ENCODE assay signal across 11 cellular contexts in genomic region chr15:99421172-99421656, GRCh38.
DNase-seq lines count a peak whose midpoint lies in the region; ATAC-seq and TF ChIP-seq lines count a peak whose summit lies in the region.
"Had no signal": no experiment of that assay in that cellular context is flagged by ENCODE, and none has a peak within 500 bp of the region (broad histone marks: within the 10 kb centered on the region; RNA-seq: fewer than 3 reads in every experiment).

No MANE protein-coding gene starts in this region.

- no peak for ATAC-seq in GM21576 (IDR thresholded peaks at IDR 0.05; ENCODE audit: unreplicated experiment)
- ATAC-seq: gastroesophageal sphincter had no signal

- intact Hi-C loops in activated CD4-positive, alpha-beta memory T cell treated with anti-CD3 and anti-CD28 coated beads for 36 hours (cut with micrococcal nuclease), result no loop called here

- H3K36me3 Mint-ChIP-seq in activated CD4-positive, alpha-beta memory T cell treated with anti-CD3 and anti-CD28 coated beads for 36 hours, result peaks cover 2% of the 10 kb centered on the region
- H3K36me3 Mint-ChIP-seq: brain had no signal

- CTCF ChIA-PET in activated CD4-positive, alpha-beta memory T cell treated with anti-CD3 and anti-CD28 coated beads for 36 hours (lab: Charles Lee), result no interaction called here

- peak overlapping the region; percentile 42 for H3K27ac Mint-ChIP-seq in activated CD4-positive, alpha-beta memory T cell treated with anti-CD3 and anti-CD28 coated beads for 36 hours

- peaks cover 48% of the 10 kb centered on the region for H3K4me1 Mint-ChIP-seq in activated CD4-positive, alpha-beta memory T cell treated with anti-CD3 and anti-CD28 coated beads for 36 hours (ENCODE audit: low read depth)

- H3K4me3 ChIP-seq in epithelial cell of esophagus (ENCODE audit: low read length), result no peak overlapping the region
- H3K4me3 ChIP-seq: gastroesophageal sphincter had no signal

- H3K27me3 Mint-ChIP-seq in activated CD4-positive, alpha-beta memory T cell treated with anti-CD3 and anti-CD28 coated beads for 36 hours, result no peaks in the 10 kb centered on the region

- no peak overlapping the region for H3K4me3 Mint-ChIP-seq in activated CD4-positive, alpha-beta memory T cell treated with anti-CD3 and anti-CD28 coated beads for 36 hours

- TF ChIP-seq CTCF in epithelial cell of esophagus (IDR thresholded peaks at IDR 0.05; ENCODE audit: insufficient read depth, low read depth, low read length, missing control alignments), result no peak

- H3K9me3 Mint-ChIP-seq in activated CD4-positive, alpha-beta memory T cell treated with anti-CD3 and anti-CD28 coated beads for 36 hours, result peaks cover 9% of the 10 kb centered on the region

- DNase-seq in DMS53 (lab: John Stamatoyannopoulos, UW) (peak; percentile 14), DMS53 treated with DMSO at 0.1 percent for 48 hours (lab: John Stamatoyannopoulos, UW; ENCODE audit: unreplicated experiment) (no peak), epithelial cell of esophagus (ENCODE audit: low read depth) (peak; percentile 30), NCI-H146 (lab: John Stamatoyannopoulos, UW) (no peak), hippocampal formation (lab: John Stamatoyannopoulos, UW) (no peak)
- peak; percentile 59 for DNase-seq in activated CD4-positive, alpha-beta memory T cell treated with anti-CD3 and anti-CD28 coated beads for 36 hours
- peak; percentile 30 for DNase-seq in stimulated activated CD4-positive, alpha-beta T cell treated with anti-CD3 and anti-CD28 coated beads, Interleukin-4, amount 100 ng/mL, for 24 hours
- DNase-seq: NCI-H226 had no signal

- POLR2A ChIA-PET in activated CD4-positive, alpha-beta memory T cell treated with anti-CD3 and anti-CD28 coated beads for 36 hours (lab: Charles Lee), result interaction anchor here (0.6 kb wide), 1 partner anchor 22 kb away, joined by 3 read pairs; no protein-coding TSS in a partner anchor

Comparison
In these comparisons a context has a peak if more than half of its experiments do, and no peak if none do; other contexts are left out.
1. DNase-seq: peak in DMS53 (single experiment), activated CD4-positive, alpha-beta memory T cell treated with anti-CD3 and anti-CD28 coated beads for 36 hours (single experiment), epithelial cell of esophagus (single experiment) and stimulated activated CD4-positive, alpha-beta T cell treated with anti-CD3 and anti-CD28 coated beads, Interleukin-4, amount 100 ng/mL, for 24 hours (single experiment); none in DMS53 treated with DMSO at 0.1 percent for 48 hours (single experiment), NCI-H146 (single experiment) and hippocampal formation (0 of 2).